Comparison of ENCODE assay signal across 12 cellular contexts in genomic region chr10:69465457-69466157, GRCh38. TPM values are rescaled to one million over a fixed set of nuclear protein-coding genes. Genes with fewer than 3 reads are reported as not detected.
DNase-seq lines count a peak whose midpoint lies in the region; ATAC-seq and TF ChIP-seq lines count a peak whose summit lies in the region.
"Had no signal": no experiment of that assay in that cellular context is flagged by ENCODE, and none has a peak within 500 bp of the region (broad histone marks: within the 10 kb centered on the region; RNA-seq: fewer than 3 reads in every experiment).

No MANE protein-coding gene starts in this region.

- no peaks in the 10 kb centered on the region for H3K36me3 Mint-ChIP-seq in activated CD4-positive, alpha-beta T cell treated with anti-CD3 and anti-CD28 coated beads, Interleukin-2, amount 10 ng/mL, durations not matched to agents 7 days and 5 days (ENCODE audit: low read depth)
- no peaks in the 10 kb centered on the region for H3K36me3 Mint-ChIP-seq in activated T-helper 17 cell treated with anti-CD3 and anti-CD28 coated beads, Interleukin-2, amount 50 U/mL, for 72 hours (ENCODE audit: low read depth)

- ATAC-seq in activated T-helper 17 cell treated with anti-CD3 and anti-CD28 coated beads, Interleukin-2, amount 50 U/mL, for 72 hours (replicated peaks): peak; percentile 42
- ATAC-seq in lower lobe of right lung (peak in 1 of 2 donors; percentile 11), HG03354 (IDR thresholded peaks at IDR 0.05; ENCODE audit: poor library complexity, severe bottlenecking, unreplicated experiment) (no peak)

- H3K27ac Mint-ChIP-seq in activated CD4-positive, alpha-beta T cell treated with anti-CD3 and anti-CD28 coated beads, Interleukin-2, amount 10 ng/mL, durations not matched to agents 7 days and 5 days: peak overlapping the region; percentile 87
- peak overlapping the region; percentile 86 for H3K27ac Mint-ChIP-seq in activated T-helper 17 cell treated with anti-CD3 and anti-CD28 coated beads, Interleukin-2, amount 50 U/mL, for 72 hours

- H3K27ac ChIP-seq in lower lobe of right lung (peak overlapping the region; percentile 74), subcutaneous abdominal adipose tissue (ENCODE audit: low read depth, low read length) (peak overlapping the region; percentile 98), tibial artery (peak overlapping the region in 1 of 2 donors; percentile 43)
- H3K27ac ChIP-seq: neutrophil had no signal

- H3K36me3 ChIP-seq in lower lobe of right lung (no peaks in the 10 kb centered on the region), subcutaneous abdominal adipose tissue (ENCODE audit: control insufficient read depth in 5 of 5, insufficient read depth in 5 of 5, low read length in 5 of 5) (no peaks in the 10 kb centered on the region), tibial artery (no peaks in the 10 kb centered on the region)
- H3K36me3 ChIP-seq: neutrophil had no signal

- peak overlapping the region; percentile 1 to 79 (median 37) for H3K9ac ChIP-seq in subcutaneous abdominal adipose tissue (ENCODE audit: low read length in 5 of 5)

- intact Hi-C loops in lower lobe of right lung (cut with DNase I) (no loop called here), tibial artery (cut with DNase I; ENCODE audit: low total_unique reads) (no loop called here)

- H3K4me3 ChIP-seq in lower lobe of right lung (no peak overlapping the region), subcutaneous abdominal adipose tissue (ENCODE audit: low read depth in 1 of 5, low read length in 5 of 5) (no peak overlapping the region), tibial artery (no peak overlapping the region)

- H3K9me3 Mint-ChIP-seq in activated CD4-positive, alpha-beta T cell treated with anti-CD3 and anti-CD28 coated beads, Interleukin-2, amount 10 ng/mL, durations not matched to agents 7 days and 5 days: no peaks in the 10 kb centered on the region
- no peaks in the 10 kb centered on the region for H3K9me3 Mint-ChIP-seq in activated T-helper 17 cell treated with anti-CD3 and anti-CD28 coated beads, Interleukin-2, amount 50 U/mL, for 72 hours
- H3K9me3 Mint-ChIP-seq: stimulated activated naive CD8-positive, alpha-beta T cell treated with anti-CD3 and anti-CD28 coated beads, Interleukin-15, Interleukin-2, amounts not matched to agents 100 ng/mL and 50 ng/mL, for 24 hours had no signal

- H3K27me3 Mint-ChIP-seq in activated CD4-positive, alpha-beta T cell treated with anti-CD3 and anti-CD28 coated beads, Interleukin-2, amount 10 ng/mL, durations not matched to agents 7 days and 5 days: peaks cover under 1% of the 10 kb centered on the region
- no peaks in the 10 kb centered on the region for H3K27me3 Mint-ChIP-seq in activated T-helper 17 cell treated with anti-CD3 and anti-CD28 coated beads, Interleukin-2, amount 50 U/mL, for 72 hours
- H3K27me3 Mint-ChIP-seq: stimulated activated naive CD8-positive, alpha-beta T cell treated with anti-CD3 and anti-CD28 coated beads, Interleukin-15, Interleukin-2, amounts not matched to agents 100 ng/mL and 50 ng/mL, for 24 hours had no signal

- no peak for TF ChIP-seq CTCF in lower lobe of right lung (IDR thresholded peaks at IDR 0.05)
- no peak for TF ChIP-seq CTCF in tibial artery (IDR thresholded peaks at IDR 0.05)

- CTCF ChIA-PET in activated CD4-positive, alpha-beta T cell treated with anti-CD3 and anti-CD28 coated beads, Interleukin-2, amount 10 ng/mL, durations not matched to agents 7 days and 5 days (lab: Charles Lee): interaction anchor here (1.0 to 2.7 kb wide), 6 partner anchors 11 to 261 kb away, joined by 5 to 8 read pairs (median 6); partner anchors contain the start of gene TSPAN15

- DNase-seq in activated CD4-positive, alpha-beta T cell treated with anti-CD3 and anti-CD28 coated beads, Interleukin-2, amount 10 ng/mL, durations not matched to agents 7 days and 5 days: no peak
- no peak for DNase-seq in activated CD4-positive, alpha-beta T cell treated with anti-CD3 and anti-CD28 coated beads, Interleukin-2, amount 50 U/mL, for 4 hours
- DNase-seq in lower lobe of right lung: no peak
- no peak for DNase-seq in AML-193 (lab: John Stamatoyannopoulos, UW)
- DNase-seq in tibial artery: no peak
- DNase-seq: NCI-H2227 treated with DMSO at 0.1 percent for 48 hours had no signal

- peak overlapping the region; percentile 6 for H3K4me3 Mint-ChIP-seq in activated CD4-positive, alpha-beta T cell treated with anti-CD3 and anti-CD28 coated beads, Interleukin-2, amount 10 ng/mL, durations not matched to agents 7 days and 5 days
- H3K4me3 Mint-ChIP-seq in activated T-helper 17 cell treated with anti-CD3 and anti-CD28 coated beads, Interleukin-2, amount 50 U/mL, for 72 hours: peak overlapping the region; percentile 56
- H3K4me3 Mint-ChIP-seq: stimulated activated naive CD8-positive, alpha-beta T cell treated with anti-CD3 and anti-CD28 coated beads, Interleukin-15, Interleukin-2, amounts not matched to agents 100 ng/mL and 50 ng/mL, for 24 hours had no signal

- H3K4me1 ChIP-seq in lower lobe of right lung: peaks cover 73% of the 10 kb centered on the region
- H3K4me1 ChIP-seq in subcutaneous abdominal adipose tissue (ENCODE audit: control insufficient read depth in 5 of 5, insufficient read depth in 5 of 5, low read length in 5 of 5): peaks cover 43 to 98% (median 91%) of the 10 kb centered on the region in 5 donors
- peaks cover 9 to 59% (median 21%) of the 10 kb centered on the region in 4 donors for H3K4me1 ChIP-seq in tibial artery

- H3K27me3 ChIP-seq in lower lobe of right lung (ENCODE audit: low read depth): no peaks in the 10 kb centered on the region
- H3K27me3 ChIP-seq in subcutaneous abdominal adipose tissue (ENCODE audit: control insufficient read depth in 5 of 5, insufficient read depth in 4 of 5, low read length in 5 of 5): no peaks in the 10 kb centered on the region
- no peaks in the 10 kb centered on the region for H3K27me3 ChIP-seq in tibial artery
- H3K27me3 ChIP-seq: neutrophil had no signal

- POLR2A ChIA-PET in activated CD4-positive, alpha-beta T cell treated with anti-CD3 and anti-CD28 coated beads, Interleukin-2, amount 10 ng/mL, durations not matched to agents 7 days and 5 days (lab: Charles Lee): no interaction called here

- H3K9me3 ChIP-seq in lower lobe of right lung: no peaks in the 10 kb centered on the region
- no peaks in the 10 kb centered on the region for H3K9me3 ChIP-seq in subcutaneous abdominal adipose tissue (ENCODE audit: control insufficient read depth in 5 of 5, low read length in 5 of 5)
- H3K9me3 ChIP-seq in tibial artery: no peaks in the 10 kb centered on the region
- H3K9me3 ChIP-seq: neutrophil had no signal

- H3K4me1 Mint-ChIP-seq in activated CD4-positive, alpha-beta T cell treated with anti-CD3 and anti-CD28 coated beads, Interleukin-2, amount 10 ng/mL, durations not matched to agents 7 days and 5 days: peaks cover 53% of the 10 kb centered on the region
- peaks cover 33% of the 10 kb centered on the region for H3K4me1 Mint-ChIP-seq in activated T-helper 17 cell treated with anti-CD3 and anti-CD28 coated beads, Interleukin-2, amount 50 U/mL, for 72 hours

RNA-seq across cellular contexts. Expression of gene TSPAN15, which starts 14.3 kb away (rescaled TPM):
- 1 to 10 TPM; 3.6 to 4.2 TPM for total RNA-seq in activated CD4-positive, alpha-beta T cell treated with anti-CD3 and anti-CD28 coated beads, Interleukin-2, amount 10 ng/mL, durations not matched to agents 7 days and 5 days
- 10 to 100 TPM in 1 of 2 donors, 1 to 10 TPM in 1; 4.9 to 12.7 TPM for total RNA-seq in activated T-helper 17 cell treated with anti-CD3 and anti-CD28 coated beads, Interleukin-2, amount 50 U/mL, for 72 hours
- 46.1 TPM for total RNA-seq in lower lobe of right lung

RNA-seq across cellular contexts. Expression of gene TACR2, which starts 48.9 kb away (rescaled TPM):
- not detected for total RNA-seq in activated CD4-positive, alpha-beta T cell treated with anti-CD3 and anti-CD28 coated beads, Interleukin-2, amount 10 ng/mL, durations not matched to agents 7 days and 5 days
- not detected for total RNA-seq in activated T-helper 17 cell treated with anti-CD3 and anti-CD28 coated beads, Interleukin-2, amount 50 U/mL, for 72 hours
- 1.2 TPM for total RNA-seq in lower lobe of right lung
- total RNA-seq: Daoy had no signal
